Comparison of ENCODE assay signal across 29 cellular contexts in the genomic region with DNA sequence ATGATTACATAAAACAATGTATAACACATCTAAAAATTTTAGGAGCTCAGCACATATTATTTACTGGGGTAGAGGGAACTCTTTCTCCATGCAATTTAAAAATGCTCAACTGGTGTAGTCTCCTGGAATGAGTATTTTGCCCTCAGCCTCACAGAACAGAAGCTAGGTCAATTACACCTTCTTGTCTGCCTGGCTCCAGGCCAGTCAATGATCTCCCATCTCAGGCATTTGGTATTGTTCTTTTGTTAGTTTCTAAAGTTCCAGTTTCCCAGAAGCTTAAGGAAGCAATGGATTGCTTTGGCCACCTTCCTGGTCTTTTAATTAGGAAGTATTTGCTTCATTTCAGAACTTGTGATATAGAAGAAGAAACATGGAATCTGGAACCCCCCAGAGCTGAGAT.
"Had no signal": no experiment of that assay in that cellular context is flagged by ENCODE, and none has a peak within 500 bp of the region (broad histone marks: within the 10 kb centered on the region; RNA-seq: fewer than 3 reads in every experiment).

No MANE protein-coding gene starts in this region.

- H3K27me3 Mint-ChIP-seq: activated CD4-positive, alpha-beta T cell treated with anti-CD3 and anti-CD28 coated beads, Interleukin-2, amount 10 ng/mL, durations not matched to agents 24 days and 14 days had no signal

- H3K27ac ChIP-seq: brain microvascular endothelial cell, Peyer's patch, SJSA1 had no signal

- H3K27ac Mint-ChIP-seq: activated CD4-positive, alpha-beta T cell treated with anti-CD3 and anti-CD28 coated beads, Interleukin-2, amount 10 ng/mL, durations not matched to agents 24 days and 14 days; activated CD8-positive, alpha-beta T cell treated with anti-CD3 and anti-CD28 coated beads, Interleukin-2, amount 10 ng/mL, durations not matched to agents 7 days and 5 days; activated naive CD4-positive, alpha-beta T cell treated with anti-CD3 and anti-CD28 coated beads, Interleukin-2, amount 10 ng/mL, durations not matched to agents 7 days and 5 days; activated naive CD8-positive, alpha-beta T cell; activated naive CD8-positive, alpha-beta T cell treated with anti-CD3 and anti-CD28 coated beads, Interleukin-2, amount 50 U/mL, for 24 hours; IgD-negative memory B cell; T-helper 1 cell treated with Interleukin-12 subunit alpha and Interleukin-12 subunit beta and Interleukin-4 antibody, amounts not matched to agents 30 μg/mL and 1 μg/mL, for 36 hours; T-helper 2 cell treated with Interferon-gamma antibody and Interleukin-4, amounts not matched to agents 5 μg/mL and 100 μg/mL, for 36 hours had no signal

- DNase-seq: activated CD4-positive, alpha-beta T cell treated with anti-CD3 and anti-CD28 coated beads, Interleukin-2, amount 10 ng/mL, durations not matched to agents 24 days and 14 days; activated CD4-positive, alpha-beta T cell treated with anti-CD3 and anti-CD28 coated beads, Interleukin-2, amount 50 U/mL, for 48 hours; activated CD8-positive, alpha-beta T cell treated with anti-CD3 and anti-CD28 coated beads, Interleukin-2, amount 10 ng/mL, durations not matched to agents 7 days and 5 days; activated effector memory CD4-positive, alpha-beta T cell treated with Interleukin-2 at 50 U/mL for 16 hours; activated naive CD4-positive, alpha-beta T cell treated with anti-CD3 and anti-CD28 coated beads, Interleukin-2, amount 10 ng/mL, durations not matched to agents 7 days and 5 days; activated naive CD8-positive, alpha-beta T cell treated with anti-CD3 and anti-CD28 coated beads, Interleukin-2, amount 50 U/mL, for 24 hours; activated T-cell treated with anti-CD3 and anti-CD28 coated beads for 4 hours; activated T-cell treated with anti-CD3 and anti-CD28 coated beads, Interleukin-2, amount 50 U/mL, for 4 hours; brain microvascular endothelial cell; Karpas-422; KBM-7; NCI-H1105; NCI-H1417 treated with DMSO at 0.1 percent for 48 hours; NCI-H187 treated with DMSO at 0.1 percent for 48 hours; NCI-H2081 treated with DMSO at 0.1 percent for 48 hours; NCI-H510A; NCI-H526; NCI-H748 treated with DMSO at 0.1 percent for 48 hours; NK-92 treated with Interleukin-12 subunit alpha and Interleukin-12 subunit beta, amount 100 ng/mL, for 24 hours; PC-3; Peyer's patch; RPMI8226; SHP77 treated with DMSO at 0.1 percent for 48 hours; SK-N-SH had no signal

- H3K9me3 Mint-ChIP-seq: activated CD4-positive, alpha-beta T cell treated with anti-CD3 and anti-CD28 coated beads, Interleukin-2, amount 10 ng/mL, durations not matched to agents 24 days and 14 days; activated naive CD4-positive, alpha-beta T cell treated with anti-CD3 and anti-CD28 coated beads, Interleukin-2, amount 10 ng/mL, durations not matched to agents 7 days and 5 days; activated naive CD8-positive, alpha-beta T cell treated with anti-CD3 and anti-CD28 coated beads, Interleukin-2, amount 50 U/mL, for 24 hours; activated T-cell treated with anti-CD3 and anti-CD28 coated beads, Interleukin-2, amount 50 U/mL, for 4 hours; IgD-negative memory B cell; T-helper 1 cell treated with Interleukin-12 subunit alpha and Interleukin-12 subunit beta and Interleukin-4 antibody, amounts not matched to agents 30 μg/mL and 1 μg/mL, for 36 hours; T-helper 2 cell treated with Interferon-gamma antibody and Interleukin-4, amounts not matched to agents 5 μg/mL and 100 μg/mL, for 36 hours had no signal

- H3K9me3 ChIP-seq: Peyer's patch, SJSA1, SK-N-SH had no signal

- H3K4me1 Mint-ChIP-seq: activated CD4-positive, alpha-beta T cell treated with anti-CD3 and anti-CD28 coated beads, Interleukin-2, amount 10 ng/mL, durations not matched to agents 24 days and 14 days; activated naive CD4-positive, alpha-beta T cell treated with anti-CD3 and anti-CD28 coated beads, Interleukin-2, amount 10 ng/mL, durations not matched to agents 7 days and 5 days; activated naive CD8-positive, alpha-beta T cell treated with anti-CD3 and anti-CD28 coated beads, Interleukin-2, amount 50 U/mL, for 24 hours had no signal

- H3K9ac ChIP-seq: SK-N-SH had no signal

- H3K36me3 ChIP-seq: brain microvascular endothelial cell, Peyer's patch, SJSA1 had no signal

- H3K4me1 ChIP-seq: Peyer's patch, SJSA1 had no signal

- H3K4me2 ChIP-seq: SK-N-SH had no signal

- ATAC-seq: activated CD8-positive, alpha-beta T cell treated with anti-CD3 and anti-CD28 coated beads, Interleukin-2, amount 10 ng/mL, durations not matched to agents 7 days and 5 days; activated naive CD8-positive, alpha-beta T cell treated with anti-CD3 and anti-CD28 coated beads, Interleukin-2, amount 50 U/mL, for 24 hours; activated T-cell treated with anti-CD3 and anti-CD28 coated beads, Interleukin-2, amount 50 U/mL, for 4 hours; PC-3 had no signal

- H3K27me3 ChIP-seq: brain microvascular endothelial cell, Peyer's patch, SJSA1 had no signal

- H3K4me3 Mint-ChIP-seq: activated CD4-positive, alpha-beta T cell treated with anti-CD3 and anti-CD28 coated beads, Interleukin-2, amount 10 ng/mL, durations not matched to agents 24 days and 14 days; activated CD8-positive, alpha-beta T cell treated with anti-CD3 and anti-CD28 coated beads, Interleukin-2, amount 10 ng/mL, durations not matched to agents 7 days and 5 days; activated naive CD4-positive, alpha-beta T cell treated with anti-CD3 and anti-CD28 coated beads, Interleukin-2, amount 10 ng/mL, durations not matched to agents 7 days and 5 days; activated naive CD8-positive, alpha-beta T cell; activated naive CD8-positive, alpha-beta T cell treated with anti-CD3 and anti-CD28 coated beads, Interleukin-2, amount 50 U/mL, for 24 hours; activated T-cell treated with anti-CD3 and anti-CD28 coated beads, Interleukin-2, amount 50 U/mL, for 4 hours; IgD-negative memory B cell; T-helper 1 cell treated with Interleukin-12 subunit alpha and Interleukin-12 subunit beta and Interleukin-4 antibody, amounts not matched to agents 30 μg/mL and 1 μg/mL, for 36 hours; T-helper 2 cell treated with Interferon-gamma antibody and Interleukin-4, amounts not matched to agents 5 μg/mL and 100 μg/mL, for 36 hours had no signal

- H3K4me3 ChIP-seq: Peyer's patch, SJSA1 had no signal

- H3K36me3 Mint-ChIP-seq: activated naive CD4-positive, alpha-beta T cell treated with anti-CD3 and anti-CD28 coated beads, Interleukin-2, amount 10 ng/mL, durations not matched to agents 7 days and 5 days; activated naive CD8-positive, alpha-beta T cell; IgD-negative memory B cell had no signal
